ENCODE assay signal across 8 cellular contexts in the genomic region with DNA sequence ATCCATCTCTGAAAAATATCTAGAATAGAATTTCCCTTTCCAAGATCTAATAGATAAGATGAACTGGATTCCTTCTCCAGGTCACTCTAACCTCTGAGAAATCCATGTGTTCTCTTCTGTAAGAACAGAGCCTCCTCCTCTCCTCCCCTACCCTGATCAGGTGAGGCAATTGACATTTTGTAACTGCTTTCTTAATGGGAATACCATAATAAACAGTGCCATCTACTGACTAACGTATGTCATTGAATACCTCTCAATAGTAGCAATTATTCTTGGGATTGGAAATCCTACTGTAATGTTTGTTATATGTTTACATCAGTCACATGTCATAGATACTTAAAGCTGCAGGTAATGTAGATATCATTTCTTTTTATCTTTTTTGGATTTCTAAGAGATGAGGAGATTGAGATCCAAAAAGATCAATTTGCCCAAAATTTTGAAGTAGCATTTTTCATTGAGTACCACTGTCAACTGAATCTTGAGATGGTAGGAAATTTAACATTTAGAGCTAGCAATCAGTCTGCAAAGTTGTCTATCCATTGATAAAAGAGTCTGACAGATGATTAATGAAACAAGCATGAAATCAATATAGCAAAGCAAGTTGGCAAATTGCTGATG.
DNase-seq lines count a peak whose midpoint lies in the region; ATAC-seq and TF ChIP-seq lines count a peak whose summit lies in the region.

No MANE protein-coding gene starts in this region.

- H3K4me3 ChIP-seq in heart right ventricle = no peak overlapping the region
- no peak overlapping the region for H3K4me3 ChIP-seq in gastrocnemius medialis

- TF ChIP-seq POLR2A in gastrocnemius medialis (IDR thresholded peaks at IDR 0.05) = no peak

- no peaks in the 10 kb centered on the region for H3K9me3 ChIP-seq in heart right ventricle
- H3K9me3 ChIP-seq in gastrocnemius medialis = no peaks in the 10 kb centered on the region

- DNase-seq in CD1c-positive myeloid dendritic cell (ENCODE audit: extremely low spot score) (peak; percentile 21), NCI-H2107 (lab: John Stamatoyannopoulos, UW) (peak; percentile 13), activated B cell treated with CpG ODN at 0.5 μM for 24 hours (no peak), heart right ventricle (no peak), gastrocnemius medialis (no peak)
- no peak for DNase-seq in activated T-helper 1 cell treated with anti-CD3 and anti-CD28 coated beads, Interleukin-12 subunit alpha, Interleukin-12 subunit beta, Interleukin-2, Interleukin-4 antibody, amounts not matched to agents 30 ng/mL and 10 ng/mL and 1 ng/mL, durations not matched to agents 14 hours and 24 hours and 36 hours (ENCODE audit: low spot score)

- no peak for TF ChIP-seq CTCF in activated B cell treated with CpG ODN at 0.5 μM for 24 hours (IDR thresholded peaks at IDR 0.05)
- TF ChIP-seq CTCF in heart right ventricle (IDR thresholded peaks at IDR 0.05) = peak; percentile 20 to 80 (median 65)
- peak; percentile 38 to 69 (median 63) for TF ChIP-seq CTCF in gastrocnemius medialis (IDR thresholded peaks at IDR 0.05 in 4 of 5, conservative IDR thresholded peaks at IDR 0.05 in 1 of 5)

- CTCF ChIA-PET in activated B cell treated with CpG ODN at 0.5 μM for 24 hours (lab: Charles Lee) = interaction anchor here (1.5 kb wide), 1 partner anchor 976 kb away, joined by 4 read pairs; no protein-coding TSS in a partner anchor

- ATAC-seq in GM19025 (IDR thresholded peaks at IDR 0.05; ENCODE audit: low read depth, unreplicated experiment) (peak; percentile 90), HG03095 (IDR thresholded peaks at IDR 0.05; ENCODE audit: unreplicated experiment) (peak; percentile 89), activated B cell treated with CpG ODN at 0.5 μM for 24 hours (ENCODE audit: low read depth) (peak; percentile 25), heart right ventricle (peak; percentile 70 to 91 (median 86)), gastrocnemius medialis (peak; percentile 90 to 91)

- no peak overlapping the region for H3K4me3 Mint-ChIP-seq in activated B cell treated with CpG ODN at 0.5 μM for 24 hours
- H3K4me3 Mint-ChIP-seq in activated T-helper 1 cell treated with anti-CD3 and anti-CD28 coated beads, Interleukin-12 subunit alpha, Interleukin-12 subunit beta, Interleukin-2, Interleukin-4 antibody, amounts not matched to agents 30 ng/mL and 10 ng/mL and 1 ng/mL, durations not matched to agents 14 hours and 24 hours and 36 hours = no peak overlapping the region

- H3K27me3 ChIP-seq in heart right ventricle = no peaks in the 10 kb centered on the region
- no peaks in the 10 kb centered on the region for H3K27me3 ChIP-seq in gastrocnemius medialis

- POLR2A ChIA-PET in activated B cell treated with CpG ODN at 0.5 μM for 24 hours (lab: Charles Lee) = no interaction called here

- H3K9me3 Mint-ChIP-seq in activated B cell treated with CpG ODN at 0.5 μM for 24 hours = no peaks in the 10 kb centered on the region
- H3K9me3 Mint-ChIP-seq in activated T-helper 1 cell treated with anti-CD3 and anti-CD28 coated beads, Interleukin-12 subunit alpha, Interleukin-12 subunit beta, Interleukin-2, Interleukin-4 antibody, amounts not matched to agents 30 ng/mL and 10 ng/mL and 1 ng/mL, durations not matched to agents 14 hours and 24 hours and 36 hours = no peaks in the 10 kb centered on the region

- H3K36me3 Mint-ChIP-seq in activated B cell treated with CpG ODN at 0.5 μM for 24 hours (ENCODE audit: low read depth) = no peaks in the 10 kb centered on the region
- no peaks in the 10 kb centered on the region for H3K36me3 Mint-ChIP-seq in activated T-helper 1 cell treated with anti-CD3 and anti-CD28 coated beads, Interleukin-12 subunit alpha, Interleukin-12 subunit beta, Interleukin-2, Interleukin-4 antibody, amounts not matched to agents 30 ng/mL and 10 ng/mL and 1 ng/mL, durations not matched to agents 14 hours and 24 hours and 36 hours (ENCODE audit: low read depth)

- in situ Hi-C loops in gastrocnemius medialis (cut with MboI; ENCODE audit: low sequenced_read_pairs in 4 of 4) = loop anchor here (5.0 to 25.0 kb wide), 4 partner anchors 151 to 971 kb away; no protein-coding TSS in a partner anchor

- intact Hi-C loops in activated B cell treated with CpG ODN at 0.5 μM for 24 hours (cut with micrococcal nuclease) (no loop called here), heart right ventricle (cut with DNase I) (loop anchor here (1.0 to 10.0 kb wide), 11 partner anchors 149 to 719 kb away; a partner anchor contains a TSS), gastrocnemius medialis (cut with DNase I; ENCODE audit: low total_unique reads) (loop anchor here (1.0 to 5.0 kb wide), 2 partner anchors 186 to 603 kb away; no protein-coding TSS in a partner anchor)
- intact Hi-C loops in activated T-helper 1 cell treated with anti-CD3 and anti-CD28 coated beads, Interleukin-12 subunit alpha, Interleukin-12 subunit beta, Interleukin-2, Interleukin-4 antibody, amounts not matched to agents 30 ng/mL and 10 ng/mL and 1 ng/mL, durations not matched to agents 14 hours and 24 hours and 36 hours (cut with micrococcal nuclease) = loop anchor here (1.0 to 5.0 kb wide), 3 partner anchors 603 to 978 kb away; no protein-coding TSS in a partner anchor

- peaks cover 2% of the 10 kb centered on the region for H3K27me3 Mint-ChIP-seq in activated B cell treated with CpG ODN at 0.5 μM for 24 hours
- H3K27me3 Mint-ChIP-seq in activated T-helper 1 cell treated with anti-CD3 and anti-CD28 coated beads, Interleukin-12 subunit alpha, Interleukin-12 subunit beta, Interleukin-2, Interleukin-4 antibody, amounts not matched to agents 30 ng/mL and 10 ng/mL and 1 ng/mL, durations not matched to agents 14 hours and 24 hours and 36 hours (ENCODE audit: insufficient read depth) = peaks cover 3% of the 10 kb centered on the region

- no peaks in the 10 kb centered on the region for H3K36me3 ChIP-seq in heart right ventricle
- no peaks in the 10 kb centered on the region for H3K36me3 ChIP-seq in gastrocnemius medialis

- 0% methylated on average over 1 of the region's 1 CpG for WGBS in heart right ventricle, 2 donors

- H3K4me1 Mint-ChIP-seq in activated B cell treated with CpG ODN at 0.5 μM for 24 hours = no peaks in the 10 kb centered on the region
- no peaks in the 10 kb centered on the region for H3K4me1 Mint-ChIP-seq in activated T-helper 1 cell treated with anti-CD3 and anti-CD28 coated beads, Interleukin-12 subunit alpha, Interleukin-12 subunit beta, Interleukin-2, Interleukin-4 antibody, amounts not matched to agents 30 ng/mL and 10 ng/mL and 1 ng/mL, durations not matched to agents 14 hours and 24 hours and 36 hours (ENCODE audit: low read depth)

- peak overlapping the region in 2 of 10 donors; percentile 19 to 35 for H3K27ac ChIP-seq in heart right ventricle
- H3K27ac ChIP-seq in gastrocnemius medialis = no peak overlapping the region

- no peak overlapping the region for H3K27ac Mint-ChIP-seq in activated B cell treated with CpG ODN at 0.5 μM for 24 hours
- H3K27ac Mint-ChIP-seq in activated T-helper 1 cell treated with anti-CD3 and anti-CD28 coated beads, Interleukin-12 subunit alpha, Interleukin-12 subunit beta, Interleukin-2, Interleukin-4 antibody, amounts not matched to agents 30 ng/mL and 10 ng/mL and 1 ng/mL, durations not matched to agents 14 hours and 24 hours and 36 hours = no peak overlapping the region

- H3K4me1 ChIP-seq in heart right ventricle = peaks cover 0 to 9% (median 0%) of the 10 kb centered on the region in 9 donors
- H3K4me1 ChIP-seq in gastrocnemius medialis = no peaks in the 10 kb centered on the region

Comparison
In these comparisons a context has a peak if more than half of its experiments do, and no peak if none do; other contexts are left out.
1. DNase-seq: peak in CD1c-positive myeloid dendritic cell (single experiment) and NCI-H2107 (single experiment); none in activated B cell treated with CpG ODN at 0.5 μM for 24 hours (single experiment), heart right ventricle (0 of 2), gastrocnemius medialis (0 of 2) and activated T-helper 1 cell treated with anti-CD3 and anti-CD28 coated beads, Interleukin-12 subunit alpha, Interleukin-12 subunit beta, Interleukin-2, Interleukin-4 antibody, amounts not matched to agents 30 ng/mL and 10 ng/mL and 1 ng/mL, durations not matched to agents 14 hours and 24 hours and 36 hours (single experiment).
2. ATAC-seq: peak in every context shown above with its lines; median percentile 90 in gastrocnemius medialis; 90 in GM19025; 89 in HG03095; 86 in heart right ventricle; 25 in activated B cell treated with CpG ODN at 0.5 μM for 24 hours.